27 cellular contexts compared by ENCODE assay signal in the genomic region with DNA sequence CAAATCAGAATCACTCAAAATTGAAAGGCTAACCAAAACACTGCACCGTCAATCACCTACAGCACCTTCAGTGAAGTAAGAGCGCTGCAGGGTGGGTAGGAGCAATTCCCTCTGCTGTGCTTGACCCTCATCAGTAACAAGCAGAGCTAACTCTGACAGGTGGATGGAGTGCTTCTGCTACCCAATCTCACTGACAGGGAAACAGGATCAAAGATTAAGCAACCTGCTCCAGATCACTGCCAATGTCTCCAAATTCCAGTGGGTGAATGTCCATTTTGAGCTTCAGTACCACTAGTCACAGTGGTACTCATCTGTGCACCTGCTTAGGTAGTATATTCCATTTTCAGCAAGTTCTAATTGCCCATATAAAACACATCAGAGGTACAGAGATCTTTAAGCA. TPM values are rescaled to one million over a fixed set of nuclear protein-coding genes. Genes with fewer than 3 reads are reported as not detected.
A peak's percentile ranks its signal among the peaks of the same experiment; 100 is the strongest.
DNase-seq lines count a peak whose midpoint lies in the region; ATAC-seq lines count a peak whose summit lies in the region.
"Had no signal": no experiment of that assay in that cellular context is flagged by ENCODE, and none has a peak within 500 bp of the region (broad histone marks: within the 10 kb centered on the region; RNA-seq: fewer than 3 reads in every experiment).

No MANE protein-coding gene starts in this region.

- DNase-seq in stimulated activated naive CD8-positive, alpha-beta T cell treated with anti-CD3 and anti-CD28 coated beads, Interleukin-15, amount 100 ng/mL, for 72 hours = no peak
- DNase-seq in left lobe of liver (ENCODE audit: low spot score) (no peak), NCI-H2029 (lab: John Stamatoyannopoulos, UW) (no peak), NCI-H1105 (lab: John Stamatoyannopoulos, UW) (no peak)
- no peak for DNase-seq in stimulated activated naive B cell treated with anti-CD40 and anti-IgM and Interleukin-4, amounts not matched to agents 10 μg/mL and 1 μg/mL and 100 μg/mL, for 72 hours
- DNase-seq in stimulated activated CD4-positive, alpha-beta T cell treated with anti-CD3 and anti-CD28 coated beads, Interleukin-4, amount 100 ng/mL, for 4 hours = no peak
- DNase-seq: activated CD4-positive, alpha-beta T cell treated with anti-CD3 and anti-CD28 coated beads for 4 hours; aorta; colonic mucosa; DND-41; effector CD4-positive, alpha-beta T cell; GF-D8; hippocampal formation; IMR-90; left cardiac atrium; NCI-H1048; NCI-H1694; NCI-H446 treated with DMSO at 0.1 percent for 48 hours; NCI-H774; Peyer's patch; SIG-M5; sigmoid colon had no signal

- no peaks in the 10 kb centered on the region for H3K27me3 Mint-ChIP-seq in stimulated activated naive CD8-positive, alpha-beta T cell treated with anti-CD3 and anti-CD28 coated beads, Interleukin-15, Interleukin-2, amounts not matched to agents 100 ng/mL and 50 ng/mL, for 24 hours
- no peaks in the 10 kb centered on the region for H3K27me3 Mint-ChIP-seq in stimulated activated naive CD8-positive, alpha-beta T cell treated with anti-CD3 and anti-CD28 coated beads, Interleukin-15, amount 100 ng/mL, for 72 hours
- no peaks in the 10 kb centered on the region for H3K27me3 Mint-ChIP-seq in IgD-negative memory B cell
- no peaks in the 10 kb centered on the region for H3K27me3 Mint-ChIP-seq in stimulated activated naive B cell treated with anti-CD40 and anti-IgM and Interleukin-4, amounts not matched to agents 10 μg/mL and 1 μg/mL and 100 μg/mL, for 72 hours
- H3K27me3 Mint-ChIP-seq: memory B cell had no signal

- peak overlapping the region; percentile 5 for H3K27ac Mint-ChIP-seq in stimulated activated naive CD8-positive, alpha-beta T cell treated with anti-CD3 and anti-CD28 coated beads, Interleukin-15, Interleukin-2, amounts not matched to agents 100 ng/mL and 50 ng/mL, for 24 hours
- peak overlapping the region in 1 of 2 donors; percentile 15 for H3K27ac Mint-ChIP-seq in stimulated activated naive CD8-positive, alpha-beta T cell treated with anti-CD3 and anti-CD28 coated beads, Interleukin-15, amount 100 ng/mL, for 72 hours
- peak overlapping the region in 2 of 3 donors; percentile 21 to 44 for H3K27ac Mint-ChIP-seq in IgD-negative memory B cell
- H3K27ac Mint-ChIP-seq in stimulated activated naive B cell treated with anti-CD40 and anti-IgM and Interleukin-4, amounts not matched to agents 10 μg/mL and 1 μg/mL and 100 μg/mL, for 72 hours = peak overlapping the region; percentile 61
- H3K27ac Mint-ChIP-seq: memory B cell; stimulated activated effector memory CD8-positive, alpha-beta T cell treated with anti-CD3 and anti-CD28 coated beads, Interleukin-12 subunit alpha, Interleukin-12 subunit beta, amount 100 ng/mL, for 72 hours had no signal

- ATAC-seq in stimulated activated naive CD8-positive, alpha-beta T cell treated with anti-CD3 and anti-CD28 coated beads, Interleukin-15, amount 100 ng/mL, for 72 hours = no peak
- ATAC-seq in left lobe of liver = peak; percentile 63
- no peak for ATAC-seq in stimulated activated naive B cell treated with anti-CD40 and anti-IgM and Interleukin-4, amounts not matched to agents 10 μg/mL and 1 μg/mL and 100 μg/mL, for 72 hours (replicated peaks)
- ATAC-seq: activated naive CD4-positive, alpha-beta T cell treated with anti-CD3 and anti-CD28 coated beads, Interleukin-2, amount 50 U/mL, for 72 hours; left cardiac atrium had no signal

- H3K36me3 Mint-ChIP-seq in stimulated activated naive CD8-positive, alpha-beta T cell treated with anti-CD3 and anti-CD28 coated beads, Interleukin-15, Interleukin-2, amounts not matched to agents 100 ng/mL and 50 ng/mL, for 24 hours (ENCODE audit: low read depth) = peaks cover 13% of the 10 kb centered on the region
- H3K36me3 Mint-ChIP-seq in IgD-negative memory B cell = peaks cover 3% of the 10 kb centered on the region
- peaks cover 7 to 35% of the 10 kb centered on the region in 2 donors for H3K36me3 Mint-ChIP-seq in stimulated activated naive B cell treated with anti-CD40 and anti-IgM and Interleukin-4, amounts not matched to agents 10 μg/mL and 1 μg/mL and 100 μg/mL, for 72 hours

- H3K4me1 Mint-ChIP-seq in stimulated activated naive CD8-positive, alpha-beta T cell treated with anti-CD3 and anti-CD28 coated beads, Interleukin-15, Interleukin-2, amounts not matched to agents 100 ng/mL and 50 ng/mL, for 24 hours (ENCODE audit: low read depth) = peaks cover 89% of the 10 kb centered on the region
- peaks cover 93% of the 10 kb centered on the region for H3K4me1 Mint-ChIP-seq in stimulated activated naive CD8-positive, alpha-beta T cell treated with anti-CD3 and anti-CD28 coated beads, Interleukin-15, amount 100 ng/mL, for 72 hours
- H3K4me1 Mint-ChIP-seq in IgD-negative memory B cell = peaks cover 48 to 65% (median 58%) of the 10 kb centered on the region in 3 donors
- peaks cover 44 to 95% of the 10 kb centered on the region in 2 donors for H3K4me1 Mint-ChIP-seq in stimulated activated naive B cell treated with anti-CD40 and anti-IgM and Interleukin-4, amounts not matched to agents 10 μg/mL and 1 μg/mL and 100 μg/mL, for 72 hours

- H3K9me3 Mint-ChIP-seq in stimulated activated naive CD8-positive, alpha-beta T cell treated with anti-CD3 and anti-CD28 coated beads, Interleukin-15, Interleukin-2, amounts not matched to agents 100 ng/mL and 50 ng/mL, for 24 hours = no peaks in the 10 kb centered on the region
- H3K9me3 Mint-ChIP-seq in stimulated activated naive CD8-positive, alpha-beta T cell treated with anti-CD3 and anti-CD28 coated beads, Interleukin-15, amount 100 ng/mL, for 72 hours = no peaks in the 10 kb centered on the region
- H3K9me3 Mint-ChIP-seq in IgD-negative memory B cell = no peaks in the 10 kb centered on the region
- H3K9me3 Mint-ChIP-seq in stimulated activated naive B cell treated with anti-CD40 and anti-IgM and Interleukin-4, amounts not matched to agents 10 μg/mL and 1 μg/mL and 100 μg/mL, for 72 hours = no peaks in the 10 kb centered on the region
- H3K9me3 Mint-ChIP-seq: activated naive CD4-positive, alpha-beta T cell treated with anti-CD3 and anti-CD28 coated beads, Interleukin-2, amount 50 U/mL, for 72 hours; memory B cell; stimulated activated effector memory CD8-positive, alpha-beta T cell treated with anti-CD3 and anti-CD28 coated beads, Interleukin-12 subunit alpha, Interleukin-12 subunit beta, amount 100 ng/mL, for 72 hours had no signal

- no peak overlapping the region for H3K4me3 Mint-ChIP-seq in stimulated activated naive CD8-positive, alpha-beta T cell treated with anti-CD3 and anti-CD28 coated beads, Interleukin-15, Interleukin-2, amounts not matched to agents 100 ng/mL and 50 ng/mL, for 24 hours
- H3K4me3 Mint-ChIP-seq in stimulated activated naive CD8-positive, alpha-beta T cell treated with anti-CD3 and anti-CD28 coated beads, Interleukin-15, amount 100 ng/mL, for 72 hours = no peak overlapping the region
- H3K4me3 Mint-ChIP-seq in IgD-negative memory B cell = peak overlapping the region in 1 of 4 donors; percentile 27
- no peak overlapping the region for H3K4me3 Mint-ChIP-seq in stimulated activated naive B cell treated with anti-CD40 and anti-IgM and Interleukin-4, amounts not matched to agents 10 μg/mL and 1 μg/mL and 100 μg/mL, for 72 hours
- H3K4me3 Mint-ChIP-seq: memory B cell; stimulated activated effector memory CD8-positive, alpha-beta T cell treated with anti-CD3 and anti-CD28 coated beads, Interleukin-12 subunit alpha, Interleukin-12 subunit beta, amount 100 ng/mL, for 72 hours had no signal

RNA-seq across cellular contexts. Expression of a gene that starts 25.2 kb away (rescaled TPM):
- polyA plus RNA-seq in IgD-negative memory B cell = 20.5 TPM
- total RNA-seq in left lobe of liver = 46.1 TPM
